In genomic region chr7:88628363-88629085, GRCh38 we compare ENCODE assay signal across 18 cellular contexts.
A peak's percentile ranks its signal among the peaks of the same experiment; 100 is the strongest.
DNase-seq lines count a peak whose midpoint lies in the region; ATAC-seq and TF ChIP-seq lines count a peak whose summit lies in the region.
"Had no signal": no experiment of that assay in that cellular context is flagged by ENCODE, and none has a peak within 500 bp of the region (broad histone marks: within the 10 kb centered on the region; RNA-seq: fewer than 3 reads in every experiment).

No MANE protein-coding gene starts in this region.

- intact Hi-C loops in sigmoid colon (cut with DNase I), result no loop called here
- intact Hi-C loops in MCF 10A (cut with micrococcal nuclease), result no loop called here

- H3K79me2 ChIP-seq in OCI-LY3 (ENCODE audit: low read length), result no peaks in the 10 kb centered on the region

- H3K9ac ChIP-seq in OCI-LY3 (ENCODE audit: low read length), result no peak overlapping the region

- H3K4me1 Mint-ChIP-seq in MCF 10A (ENCODE audit: insufficient read depth, unreplicated experiment), result no peaks in the 10 kb centered on the region

- no TSS peak for BruUV-seq in MCF 10A (replicated peaks; lab: Mats Ljungman, UMichigan)

- H3K36me3 Mint-ChIP-seq in MCF 10A (ENCODE audit: insufficient read depth, unreplicated experiment), result peaks cover 3% of the 10 kb centered on the region
- H3K36me3 Mint-ChIP-seq: CD8-positive, alpha-beta T cell; natural killer cell treated with Interleukin-12 subunit alpha and Interleukin-12 subunit beta and Interleukin-15 and Interleukin-18, amount 100 ng/mL, for 72 hours had no signal

- H3K36me3 ChIP-seq in OCI-LY3 (replicated peaks; ENCODE audit: low read depth, low read length) (peaks cover 6% of the 10 kb centered on the region), sigmoid colon (no peaks in the 10 kb centered on the region)
- H3K36me3 ChIP-seq: uterus had no signal

- POLR2A ChIA-PET in MCF 10A (lab: Yijun Ruan, JAX), result no interaction called here

- no peak overlapping the region for H3K27ac Mint-ChIP-seq in MCF 10A (ENCODE audit: low read depth, unreplicated experiment)
- H3K27ac Mint-ChIP-seq: CD8-positive, alpha-beta T cell; natural killer cell treated with Interleukin-12 subunit alpha and Interleukin-12 subunit beta and Interleukin-15 and Interleukin-18, amount 100 ng/mL, for 72 hours had no signal

- no peak overlapping the region for H3K4me3 Mint-ChIP-seq in MCF 10A (ENCODE audit: unreplicated experiment)
- H3K4me3 Mint-ChIP-seq: CD8-positive, alpha-beta T cell; natural killer cell treated with Interleukin-12 subunit alpha and Interleukin-12 subunit beta and Interleukin-15 and Interleukin-18, amount 100 ng/mL, for 72 hours had no signal

- H3K9me3 ChIP-seq in OCI-LY3 (ENCODE audit: insufficient read depth, low read length) (peaks cover 7% of the 10 kb centered on the region; the same call in 1 of the 2 replicates), sigmoid colon (no peaks in the 10 kb centered on the region)
- H3K9me3 ChIP-seq: uterus had no signal

- no peak for TF ChIP-seq CTCF in OCI-LY3 (IDR thresholded peaks at IDR 0.05; ENCODE audit: low read depth, low read length)
- TF ChIP-seq CTCF in sigmoid colon (IDR thresholded peaks at IDR 0.05), result no peak
- no peak for TF ChIP-seq CTCF in MCF 10A (IDR thresholded peaks at IDR 0.05; ENCODE audit: unreplicated experiment)

- H4K20me1 ChIP-seq in OCI-LY3 (ENCODE audit: insufficient read depth, low read length), result peaks cover 4% of the 10 kb centered on the region; the same call in 1 of the 2 replicates

- ATAC-seq in GM18868 (IDR thresholded peaks at IDR 0.05; ENCODE audit: unreplicated experiment) (peak; percentile 100), GM21526 (IDR thresholded peaks at IDR 0.05; ENCODE audit: low FRiP score, unreplicated experiment) (peak; percentile 100), HG03045 (IDR thresholded peaks at IDR 0.05; ENCODE audit: unreplicated experiment) (peak; percentile 99)
- ATAC-seq: CD8-positive, alpha-beta T cell; natural killer cell treated with Interleukin-12 subunit alpha and Interleukin-12 subunit beta and Interleukin-15 and Interleukin-18, amount 100 ng/mL, for 72 hours; SK-N-SH treated with all-trans-retinoic acid at 6 μM for 48 hours had no signal

- 91% methylated on average over 2 of the region's 2 CpGs for WGBS in sigmoid colon, 2 donors

- TF ChIP-seq POLR2A in sigmoid colon (IDR thresholded peaks at IDR 0.05), result no peak

- H3K4me1 ChIP-seq in OCI-LY3 (ENCODE audit: low read length) (peaks cover 19% of the 10 kb centered on the region), sigmoid colon (no peaks in the 10 kb centered on the region)
- H3K4me1 ChIP-seq: uterus had no signal

- DNase-seq in sigmoid colon, result no peak
- DNase-seq in NCI-H2107 treated with DMSO at 0.1 percent for 48 hours (lab: John Stamatoyannopoulos, UW; ENCODE audit: unreplicated experiment), result no peak
- DNase-seq in DMS 273 treated with DMSO at 0.1 percent for 48 hours (lab: John Stamatoyannopoulos, UW), result no peak
- no peak for DNase-seq in MCF 10A (ENCODE audit: unreplicated experiment)
- DNase-seq: activated CD4-positive, alpha-beta T cell treated with anti-CD3 and anti-CD28 coated beads for 48 hours; activated naive CD4-positive, alpha-beta T cell; caudate nucleus; CD8-positive, alpha-beta T cell; kidney; NCI-H1436; uterus had no signal

- CTCF ChIA-PET in MCF 10A (lab: Yijun Ruan, JAX), result interaction anchor here (0.6 kb wide), 1 partner anchor 34 kb away, joined by 3 read pairs; no protein-coding TSS in a partner anchor

- H3K27me3 ChIP-seq in OCI-LY3 (ENCODE audit: low read depth, low read length) (peaks cover 8% of the 10 kb centered on the region), sigmoid colon (no peaks in the 10 kb centered on the region)
- H3K27me3 ChIP-seq: uterus had no signal

- H3K4me3 ChIP-seq in OCI-LY3 (ENCODE audit: low read length) (peak overlapping the region; percentile 17; the same call in 1 of the 2 replicates), sigmoid colon (no peak overlapping the region)
- H3K4me3 ChIP-seq: smooth muscle cell, uterus had no signal

- H3K27me3 Mint-ChIP-seq in MCF 10A (ENCODE audit: insufficient read depth, unreplicated experiment), result peaks cover 11% of the 10 kb centered on the region
- H3K27me3 Mint-ChIP-seq: natural killer cell treated with Interleukin-12 subunit alpha and Interleukin-12 subunit beta and Interleukin-15 and Interleukin-18, amount 100 ng/mL, for 72 hours had no signal

- H2AFZ ChIP-seq in OCI-LY3 (ENCODE audit: low read depth, low read length), result no peak overlapping the region

- no peak for TF ChIP-seq EP300 in sigmoid colon (IDR thresholded peaks at IDR 0.05)

- H3K27ac ChIP-seq in OCI-LY3 (ENCODE audit: low read length) (no peak overlapping the region), sigmoid colon (no peak overlapping the region)
- H3K27ac ChIP-seq: uterus had no signal

- H3K9me3 Mint-ChIP-seq in MCF 10A (ENCODE audit: unreplicated experiment), result no peaks in the 10 kb centered on the region

- H3K4me2 ChIP-seq in OCI-LY3 (ENCODE audit: low read length), result peak overlapping the region; percentile 58
- H3K4me2 ChIP-seq: smooth muscle cell had no signal
